Comparison of ENCODE assay signal across 23 cellular contexts in genomic region chr2:188449992-188450391, GRCh38.
DNase-seq lines count a peak whose midpoint lies in the region; ATAC-seq, FAIRE-seq and TF ChIP-seq lines count a peak whose summit lies in the region.
"Had no signal": no experiment of that assay in that cellular context is flagged by ENCODE, and none has a peak within 500 bp of the region (broad histone marks: within the 10 kb centered on the region; RNA-seq: fewer than 3 reads in every experiment).

No MANE protein-coding gene starts in this region.

- peaks cover 0 to 4% of the 10 kb centered on the region in 2 donors for H3K9me3 Mint-ChIP-seq in stimulated activated naive B cell treated with anti-CD40 and anti-IgM and Interleukin-4, amounts not matched to agents 10 μg/mL and 1 μg/mL and 100 μg/mL, for 72 hours
- H3K9me3 Mint-ChIP-seq: CD8-positive, alpha-beta T cell had no signal

- no peaks in the 10 kb centered on the region for H3K36me3 Mint-ChIP-seq in stimulated activated naive B cell treated with anti-CD40 and anti-IgM and Interleukin-4, amounts not matched to agents 10 μg/mL and 1 μg/mL and 100 μg/mL, for 72 hours
- H3K36me3 Mint-ChIP-seq: CD8-positive, alpha-beta T cell had no signal

- H3K27ac Mint-ChIP-seq in stimulated activated naive B cell treated with anti-CD40 and anti-IgM and Interleukin-4, amounts not matched to agents 10 μg/mL and 1 μg/mL and 100 μg/mL, for 72 hours: no peak overlapping the region
- H3K27ac Mint-ChIP-seq: CD8-positive, alpha-beta T cell; GM23338 had no signal

- CTCF ChIA-PET in HEK293 (lab: Yijun Ruan, JAX): no interaction called here

- no peak overlapping the region for H3K4me3 ChIP-seq in HEK293 (ENCODE audit: low read depth, low read length)
- no peak overlapping the region for H3K4me3 ChIP-seq in fibroblast of mammary gland (ENCODE audit: control insufficient read depth, low read depth, low read length)
- H3K4me3 ChIP-seq: BLaER1 treated with 17β-estradiol and CSF1 and Interleukin-3, amounts not matched to agents 10 nM and 100 nM; GM23338 had no signal

- no peak overlapping the region for H3K4me3 Mint-ChIP-seq in stimulated activated naive B cell treated with anti-CD40 and anti-IgM and Interleukin-4, amounts not matched to agents 10 μg/mL and 1 μg/mL and 100 μg/mL, for 72 hours
- H3K4me3 Mint-ChIP-seq: CD8-positive, alpha-beta T cell; GM23338 had no signal

- TF ChIP-seq CTCF in HEK293 (tag by site-specific recombination; IDR thresholded peaks at IDR 0.05) (no peak), fibroblast of mammary gland (conservative IDR thresholded peaks at IDR 0.05; ENCODE audit: control insufficient read depth, insufficient read depth, low read depth, low read length) (no peak)

- H3K9me3 ChIP-seq in HEK293 (ENCODE audit: control insufficient read depth, insufficient read depth, low read depth, low read length): no peaks in the 10 kb centered on the region

- no peaks in the 10 kb centered on the region for H3K27me3 Mint-ChIP-seq in stimulated activated naive B cell treated with anti-CD40 and anti-IgM and Interleukin-4, amounts not matched to agents 10 μg/mL and 1 μg/mL and 100 μg/mL, for 72 hours

- no peaks in the 10 kb centered on the region for H3K36me3 ChIP-seq in HEK293 (ENCODE audit: control insufficient read depth in 2 of 2, insufficient read depth in 1 of 2, low read length in 2 of 2)
- H3K36me3 ChIP-seq: BLaER1 treated with 17β-estradiol and CSF1 and Interleukin-3, amounts not matched to agents 10 nM and 100 nM had no signal

- no peaks in the 10 kb centered on the region for H3K4me1 Mint-ChIP-seq in stimulated activated naive B cell treated with anti-CD40 and anti-IgM and Interleukin-4, amounts not matched to agents 10 μg/mL and 1 μg/mL and 100 μg/mL, for 72 hours

- no peak overlapping the region for H3K27ac ChIP-seq in HEK293 (ENCODE audit: extremely low read depth, low read depth, low read length)
- H3K27ac ChIP-seq: BLaER1 treated with 17β-estradiol and CSF1 and Interleukin-3, amounts not matched to agents 10 nM and 100 nM; KMS-11 had no signal

- ATAC-seq in stimulated activated naive B cell treated with anti-CD40 and anti-IgM and Interleukin-4, amounts not matched to agents 10 μg/mL and 1 μg/mL and 100 μg/mL, for 72 hours (replicated peaks): no peak
- ATAC-seq: CD8-positive, alpha-beta T cell; GM23338; HCT116 had no signal

- DNase-seq in RCC 7860 (ENCODE audit: low spot score) (no peak), fibroblast of mammary gland (ENCODE audit: low read depth) (peak; percentile 4), NCI-H1092 treated with DMSO at 0.1 percent for 48 hours (lab: John Stamatoyannopoulos, UW) (no peak), NCI-H2227 treated with DMSO at 0.1 percent for 48 hours (lab: John Stamatoyannopoulos, UW) (no peak)
- DNase-seq in stimulated activated CD8-positive, alpha-beta memory T cell treated with anti-CD3 and anti-CD28 coated beads, Interleukin-4, amount 100 ng/mL, for 48 hours: no peak
- DNase-seq in stimulated activated naive B cell treated with anti-CD40 and anti-IgM and Interleukin-4, amounts not matched to agents 10 μg/mL and 1 μg/mL and 100 μg/mL, for 72 hours: no peak
- DNase-seq: Calu3; CD8-positive, alpha-beta T cell; GDM1; NCI-H1048; NCI-H1694; NCI-H2081 treated with DMSO at 0.1 percent for 48 hours; NCI-H345; NCI-H524 treated with DMSO at 0.1 percent for 48 hours; SHP77; T-helper 1 cell; T-helper 9 cell had no signal

- POLR2A ChIA-PET in HEK293 (lab: Yijun Ruan, JAX): no interaction called here

- no peaks in the 10 kb centered on the region for H3K4me1 ChIP-seq in HEK293 (ENCODE audit: control insufficient read depth, insufficient read depth, low read length)
- H3K4me1 ChIP-seq: BLaER1 treated with 17β-estradiol and CSF1 and Interleukin-3, amounts not matched to agents 10 nM and 100 nM had no signal

- FAIRE-seq in G401.6 (lab: Jason Lieb, UNC) (peak; percentile 60), RCC 7860 (lab: Jason Lieb, UNC) (peak; percentile 28)

TF ChIP-seq in HEK293, 187 proteins besides CTCF, POLR2A, EP300 and RAD21:
- TF ChIP-seq MYNN (tag by site-specific recombination; IDR thresholded peaks at IDR 0.05; ENCODE audit: borderline replicate concordance): no peak
- TF ChIP-seq ZNF19 (tag by site-specific recombination; IDR thresholded peaks at IDR 0.05; ENCODE audit: low read depth): no peak
- TF ChIP-seq GFI1B (tag by site-specific recombination; IDR thresholded peaks at IDR 0.05): no peak
- TF ChIP-seq ZNF830 (tag by site-specific recombination; IDR thresholded peaks at IDR 0.05; ENCODE audit: low read depth): peak; percentile 64; the same call in 1 of the 2 replicates
- TF ChIP-seq ZNF37A (tag by site-specific recombination; IDR thresholded peaks at IDR 0.05): 0 out of 2 replicates have a peak, but pooled peaks have one; percentile 28
- TF ChIP-seq ZBTB10 (tag by site-specific recombination; IDR thresholded peaks at IDR 0.05): no peak
- 0 out of 2 replicates have a peak, but pooled peaks have one; percentile 30 for TF ChIP-seq ZNF184 (tag by site-specific recombination; IDR thresholded peaks at IDR 0.05)
- TF ChIP-seq ZNF426 (tag by site-specific recombination; IDR thresholded peaks at IDR 0.05): no peak
- peak; percentile 66; the same call in 1 of the 2 replicates for TF ChIP-seq ZNF350 (tag by site-specific recombination; IDR thresholded peaks at IDR 0.05)
- no peak for TF ChIP-seq HIC1 (tag by site-specific recombination; IDR thresholded peaks at IDR 0.05)
- 0 out of 2 replicates have a peak, but pooled peaks have one; percentile 8 for TF ChIP-seq ZNF513 (tag by site-specific recombination; IDR thresholded peaks at IDR 0.05)
- no peak for TF ChIP-seq ZNF175 (tag by site-specific recombination; IDR thresholded peaks at IDR 0.05)
